ENCODE assay signal across 11 cellular contexts in the genomic region with DNA sequence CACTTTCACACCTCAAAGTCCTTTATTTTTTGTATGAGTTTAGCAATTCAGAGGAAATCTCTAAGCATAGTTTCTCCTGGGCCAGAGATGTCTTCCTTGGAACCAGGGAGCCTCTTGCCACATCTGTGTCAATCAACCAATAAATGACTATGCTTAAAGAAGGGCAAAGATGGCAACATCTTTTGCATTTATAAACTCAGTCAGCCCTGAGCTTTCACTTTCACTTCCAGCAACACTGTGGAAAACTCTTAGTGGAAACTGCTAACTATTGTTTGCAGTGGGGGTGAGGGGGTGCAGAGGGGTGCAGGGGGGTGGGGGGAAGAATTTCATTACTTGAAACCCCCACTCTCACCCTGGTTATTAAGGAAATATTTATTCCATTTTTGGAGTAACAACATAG. TPM values are rescaled to one million over a fixed set of nuclear protein-coding genes. Genes with fewer than 3 reads are reported as not detected.
DNase-seq lines count a peak whose midpoint lies in the region; ATAC-seq and TF ChIP-seq lines count a peak whose summit lies in the region.
"Had no signal": no experiment of that assay in that cellular context is flagged by ENCODE, and none has a peak within 500 bp of the region (broad histone marks: within the 10 kb centered on the region; RNA-seq: fewer than 3 reads in every experiment).

No MANE protein-coding gene starts in this region.

- H3K4me3 Mint-ChIP-seq in activated CD4-positive, alpha-beta T cell treated with anti-CD3 and anti-CD28 coated beads, Interleukin-2, amount 10 ng/mL, durations not matched to agents 24 days and 14 days, result peak overlapping the region; percentile 40
- peak overlapping the region; percentile 52 for H3K4me3 Mint-ChIP-seq in activated naive CD8-positive, alpha-beta T cell
- H3K4me3 Mint-ChIP-seq in memory B cell, result no peak overlapping the region
- no peak overlapping the region for H3K4me3 Mint-ChIP-seq in glutamatergic neuron (ENCODE audit: unreplicated experiment)

- peaks cover 24% of the 10 kb centered on the region for H3K4me1 Mint-ChIP-seq in activated CD4-positive, alpha-beta T cell treated with anti-CD3 and anti-CD28 coated beads, Interleukin-2, amount 10 ng/mL, durations not matched to agents 24 days and 14 days
- peaks cover 39% of the 10 kb centered on the region for H3K4me1 Mint-ChIP-seq in activated naive CD8-positive, alpha-beta T cell (ENCODE audit: low read depth)
- H3K4me1 Mint-ChIP-seq in memory B cell (peaks cover 13% of the 10 kb centered on the region), glutamatergic neuron (ENCODE audit: low read depth, unreplicated experiment) (peaks cover 2% of the 10 kb centered on the region)

- H3K36me3 Mint-ChIP-seq in activated CD4-positive, alpha-beta T cell treated with anti-CD3 and anti-CD28 coated beads, Interleukin-2, amount 10 ng/mL, durations not matched to agents 24 days and 14 days (ENCODE audit: low read depth), result peaks cover 5% of the 10 kb centered on the region
- H3K36me3 Mint-ChIP-seq in activated naive CD8-positive, alpha-beta T cell, result peaks cover 11% of the 10 kb centered on the region
- H3K36me3 Mint-ChIP-seq in memory B cell (no peaks in the 10 kb centered on the region), glutamatergic neuron (ENCODE audit: unreplicated experiment) (peaks cover 4% of the 10 kb centered on the region)

- ATAC-seq in memory B cell (ENCODE audit: low read depth) (no peak), HG03196 (IDR thresholded peaks at IDR 0.05; ENCODE audit: unreplicated experiment) (no peak)

- no peak for TF ChIP-seq CTCF in glutamatergic neuron (IDR thresholded peaks at IDR 0.05; ENCODE audit: partially characterized antibody, unreplicated experiment)

- H3K9me3 Mint-ChIP-seq in activated CD4-positive, alpha-beta T cell treated with anti-CD3 and anti-CD28 coated beads, Interleukin-2, amount 10 ng/mL, durations not matched to agents 24 days and 14 days, result peaks cover 26% of the 10 kb centered on the region
- peaks cover 5% of the 10 kb centered on the region for H3K9me3 Mint-ChIP-seq in activated naive CD8-positive, alpha-beta T cell (ENCODE audit: low read depth)
- H3K9me3 Mint-ChIP-seq in memory B cell (peaks cover 6% of the 10 kb centered on the region), glutamatergic neuron (ENCODE audit: unreplicated experiment) (peaks cover 1% of the 10 kb centered on the region)

- peak; percentile 77 for DNase-seq in activated CD4-positive, alpha-beta T cell treated with anti-CD3 and anti-CD28 coated beads, Interleukin-2, amount 10 ng/mL, durations not matched to agents 24 days and 14 days
- no peak for DNase-seq in activated CD4-positive, alpha-beta T cell treated with anti-CD3 and anti-CD28 coated beads, Interleukin-2, amount 50 U/mL, for 1 hour
- DNase-seq in HuH-7 (ENCODE audit: low spot score), result peak; percentile 19
- DNase-seq in memory B cell (ENCODE audit: low spot score in 2 of 2), result no peak
- no peak for DNase-seq in glutamatergic neuron
- no peak for DNase-seq in DMS114 treated with DMSO at 0.1 percent for 48 hours (lab: John Stamatoyannopoulos, UW; ENCODE audit: unreplicated experiment)
- DNase-seq: cerebellar nuclear complex, erythroblast, mesendoderm had no signal

- peaks cover 37% of the 10 kb centered on the region for H3K27me3 Mint-ChIP-seq in activated CD4-positive, alpha-beta T cell treated with anti-CD3 and anti-CD28 coated beads, Interleukin-2, amount 10 ng/mL, durations not matched to agents 24 days and 14 days
- no peaks in the 10 kb centered on the region for H3K27me3 Mint-ChIP-seq in activated naive CD8-positive, alpha-beta T cell
- no peaks in the 10 kb centered on the region for H3K27me3 Mint-ChIP-seq in memory B cell
- peaks cover 15% of the 10 kb centered on the region for H3K27me3 Mint-ChIP-seq in glutamatergic neuron (ENCODE audit: unreplicated experiment)

- intact Hi-C loops in activated CD4-positive, alpha-beta T cell treated with anti-CD3 and anti-CD28 coated beads, Interleukin-2, amount 10 ng/mL, durations not matched to agents 24 days and 14 days (cut with micrococcal nuclease), result loop anchor here (5.0 to 10.0 kb wide), 3 partner anchors 131 to 321 kb away; no protein-coding TSS in a partner anchor

- H3K27ac Mint-ChIP-seq in activated CD4-positive, alpha-beta T cell treated with anti-CD3 and anti-CD28 coated beads, Interleukin-2, amount 10 ng/mL, durations not matched to agents 24 days and 14 days, result peak overlapping the region; percentile 34
- no peak overlapping the region for H3K27ac Mint-ChIP-seq in activated naive CD8-positive, alpha-beta T cell
- H3K27ac Mint-ChIP-seq in memory B cell (peak overlapping the region; percentile 49), glutamatergic neuron (ENCODE audit: unreplicated experiment) (no peak overlapping the region)

RNA-seq across cellular contexts. Expression of a gene that starts 3.4 kb away (rescaled TPM):
- 0.98 and 1.0 TPM in 2 replicates for total RNA-seq in activated CD4-positive, alpha-beta T cell treated with anti-CD3 and anti-CD28 coated beads, Interleukin-2, amount 10 ng/mL, durations not matched to agents 24 days and 14 days
- 0.59 TPM for total RNA-seq in glutamatergic neuron (ENCODE audit: unreplicated experiment)

Comparison
In these comparisons a context has a peak if more than half of its experiments do, and no peak if none do; other contexts are left out.
1. DNase-seq: peak in activated CD4-positive, alpha-beta T cell treated with anti-CD3 and anti-CD28 coated beads, Interleukin-2, amount 10 ng/mL, durations not matched to agents 24 days and 14 days (single experiment) and HuH-7 (single experiment); none in activated CD4-positive, alpha-beta T cell treated with anti-CD3 and anti-CD28 coated beads, Interleukin-2, amount 50 U/mL, for 1 hour (single experiment), memory B cell (0 of 2), glutamatergic neuron (single experiment) and DMS114 treated with DMSO at 0.1 percent for 48 hours (single experiment).
2. H3K27ac Mint-ChIP-seq: peak in activated CD4-positive, alpha-beta T cell treated with anti-CD3 and anti-CD28 coated beads, Interleukin-2, amount 10 ng/mL, durations not matched to agents 24 days and 14 days (single experiment) and memory B cell (single experiment); none in activated naive CD8-positive, alpha-beta T cell (single experiment) and glutamatergic neuron (single experiment).
3. H3K4me3 Mint-ChIP-seq: peak in activated CD4-positive, alpha-beta T cell treated with anti-CD3 and anti-CD28 coated beads, Interleukin-2, amount 10 ng/mL, durations not matched to agents 24 days and 14 days (single experiment) and activated naive CD8-positive, alpha-beta T cell (single experiment); none in memory B cell (single experiment) and glutamatergic neuron (single experiment).